35 cellular contexts compared by ENCODE assay signal in the genomic region with DNA sequence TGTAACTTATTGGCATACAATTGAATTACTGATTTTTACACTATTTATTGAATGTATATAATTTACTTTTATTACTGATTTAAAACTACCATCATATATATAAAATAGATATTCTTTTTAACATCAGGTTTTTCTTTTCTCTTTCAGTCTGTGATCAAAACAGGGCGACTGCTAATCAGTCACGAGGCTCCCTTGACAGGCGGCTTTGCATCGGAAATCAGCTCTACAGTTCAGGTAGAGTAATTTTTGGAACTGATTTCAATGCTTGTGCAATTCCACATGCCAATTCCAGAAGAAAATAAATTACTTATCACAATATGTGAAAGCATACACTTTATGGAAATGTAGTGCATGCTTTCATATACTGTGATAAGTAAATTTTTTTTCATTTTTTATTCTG.
"Had no signal": no experiment of that assay in that cellular context is flagged by ENCODE, and none has a peak within 500 bp of the region (broad histone marks: within the 10 kb centered on the region; RNA-seq: fewer than 3 reads in every experiment).

No MANE protein-coding gene starts in this region.

- H3K4me3 Mint-ChIP-seq: activated naive CD4-positive, alpha-beta T cell treated with anti-CD3 and anti-CD28 coated beads for 36 hours; activated naive CD4-positive, alpha-beta T cell treated with anti-CD3 and anti-CD28 coated beads, Interleukin-2, amount 50 U/mL, for 24 hours; activated naive CD8-positive, alpha-beta T cell; activated naive CD8-positive, alpha-beta T cell treated with anti-CD3 and anti-CD28 coated beads for 36 hours; activated naive CD8-positive, alpha-beta T cell treated with anti-CD3 and anti-CD28 coated beads, Interleukin-2, amount 10 ng/mL, durations not matched to agents 7 days and 5 days; activated naive CD8-positive, alpha-beta T cell treated with anti-CD3 and anti-CD28 coated beads, Interleukin-2, amount 50 U/mL, for 24 hours; activated T-cell treated with anti-CD3 and anti-CD28 coated beads, Interleukin-2, amount 50 U/mL, for 24 hours; activated T-cell treated with anti-CD3 and anti-CD28 coated beads, Interleukin-2, amount 50 U/mL, for 4 hours; activated T-cell treated with anti-CD3 and anti-CD28 coated beads, Interleukin-2, amount 50 U/mL, for 72 hours; activated T-helper 1 cell treated with anti-CD3 and anti-CD28 coated beads, Interleukin-12 subunit alpha, Interleukin-12 subunit beta, Interleukin-2, Interleukin-4 antibody, amounts not matched to agents 30 ng/mL and 10 ng/mL and 1 ng/mL, durations not matched to agents 14 hours and 24 hours and 36 hours; activated T-helper 17 cell treated with anti-CD3 and anti-CD28 coated beads, Interleukin-2, amount 50 U/mL, for 72 hours; brain; central memory CD8-positive, alpha-beta T cell had no signal

- FAIRE-seq: astrocyte, bronchial epithelial cell had no signal

- H3K36me3 Mint-ChIP-seq: brain had no signal

- H3K4me1 Mint-ChIP-seq: activated naive CD4-positive, alpha-beta T cell treated with anti-CD3 and anti-CD28 coated beads, Interleukin-2, amount 50 U/mL, for 24 hours; activated naive CD8-positive, alpha-beta T cell treated with anti-CD3 and anti-CD28 coated beads, Interleukin-2, amount 10 ng/mL, durations not matched to agents 7 days and 5 days; activated naive CD8-positive, alpha-beta T cell treated with anti-CD3 and anti-CD28 coated beads, Interleukin-2, amount 50 U/mL, for 24 hours; activated T-helper 17 cell treated with anti-CD3 and anti-CD28 coated beads, Interleukin-2, amount 50 U/mL, for 72 hours; brain; central memory CD8-positive, alpha-beta T cell had no signal

- H3K27ac Mint-ChIP-seq: activated naive CD4-positive, alpha-beta T cell treated with anti-CD3 and anti-CD28 coated beads for 36 hours; activated naive CD4-positive, alpha-beta T cell treated with anti-CD3 and anti-CD28 coated beads, Interleukin-2, amount 50 U/mL, for 24 hours; activated naive CD4-positive, alpha-beta T cell treated with anti-CD3 and anti-CD28 coated beads, Interleukin-2, amount 50 U/mL, for 72 hours; activated naive CD8-positive, alpha-beta T cell; activated naive CD8-positive, alpha-beta T cell treated with anti-CD3 and anti-CD28 coated beads for 36 hours; activated naive CD8-positive, alpha-beta T cell treated with anti-CD3 and anti-CD28 coated beads, Interleukin-2, amount 10 ng/mL, durations not matched to agents 7 days and 5 days; activated naive CD8-positive, alpha-beta T cell treated with anti-CD3 and anti-CD28 coated beads, Interleukin-2, amount 50 U/mL, for 24 hours; activated T-cell treated with anti-CD3 and anti-CD28 coated beads, Interleukin-2, amount 50 U/mL, for 24 hours; activated T-cell treated with anti-CD3 and anti-CD28 coated beads, Interleukin-2, amount 50 U/mL, for 72 hours; activated T-helper 1 cell treated with anti-CD3 and anti-CD28 coated beads, Interleukin-12 subunit alpha, Interleukin-12 subunit beta, Interleukin-2, Interleukin-4 antibody, amounts not matched to agents 30 ng/mL and 10 ng/mL and 1 ng/mL, durations not matched to agents 14 hours and 24 hours and 36 hours; activated T-helper 17 cell treated with anti-CD3 and anti-CD28 coated beads, Interleukin-2, amount 50 U/mL, for 72 hours; activated T-helper 2 cell treated with anti-CD3 and anti-CD28 coated beads, Interferon-gamma antibody, Interleukin-2, Interleukin-4, amounts not matched to agents 10 μg/mL and 5 μg/mL and 100 μg/mL, durations not matched to agents 14 hours and 24 hours and 36 hours; brain had no signal

- DNase-seq: activated effector memory CD4-positive, alpha-beta T cell treated with anti-CD3 and anti-CD28 coated beads, Interleukin-2, amount 50 U/mL, for 16 hours; activated effector memory CD4-positive, alpha-beta T cell treated with Interleukin-2 at 50 U/mL for 16 hours; activated gamma-delta T cell; activated gamma-delta T cell treated with Interleukin-2 at 50 U/mL for 16 hours; activated naive CD4-positive, alpha-beta T cell; activated naive CD4-positive, alpha-beta T cell treated with anti-CD3 and anti-CD28 coated beads for 36 hours; activated naive CD4-positive, alpha-beta T cell treated with anti-CD3 and anti-CD28 coated beads, Interleukin-2, amount 50 U/mL, for 16 hours; activated naive CD4-positive, alpha-beta T cell treated with Interleukin-2 at 50 U/mL for 16 hours; activated naive CD8-positive, alpha-beta T cell treated with anti-CD3 and anti-CD28 coated beads for 36 hours; activated naive CD8-positive, alpha-beta T cell treated with anti-CD3 and anti-CD28 coated beads, Interleukin-2, amount 10 ng/mL, durations not matched to agents 7 days and 5 days; activated naive CD8-positive, alpha-beta T cell treated with anti-CD3 and anti-CD28 coated beads, Interleukin-2, amount 50 U/mL, for 24 hours; activated T-cell treated with anti-CD3 and anti-CD28 coated beads, Interleukin-2, amount 50 U/mL, for 1 hour; activated T-cell treated with anti-CD3 and anti-CD28 coated beads, Interleukin-2, amount 50 U/mL, for 24 hours; activated T-cell treated with anti-CD3 and anti-CD28 coated beads, Interleukin-2, amount 50 U/mL, for 4 hours; activated T-cell treated with anti-CD3 and anti-CD28 coated beads, Interleukin-2, amount 50 U/mL, for 48 hours; activated T-cell treated with anti-CD3 and anti-CD28 coated beads, Interleukin-2, amount 50 U/mL, for 72 hours; adrenal gland; amniotic stem cell; amygdala; anterior cingulate cortex; aorta; brain microvascular endothelial cell; caudate nucleus; central memory CD4-positive, alpha-beta T cell; cerebellar nuclear complex had no signal

- H3K9me3 Mint-ChIP-seq: activated naive CD4-positive, alpha-beta T cell treated with anti-CD3 and anti-CD28 coated beads, Interleukin-2, amount 50 U/mL, for 24 hours; activated naive CD4-positive, alpha-beta T cell treated with anti-CD3 and anti-CD28 coated beads, Interleukin-2, amount 50 U/mL, for 72 hours; activated naive CD8-positive, alpha-beta T cell treated with anti-CD3 and anti-CD28 coated beads, Interleukin-2, amount 10 ng/mL, durations not matched to agents 7 days and 5 days; activated T-cell treated with anti-CD3 and anti-CD28 coated beads, Interleukin-2, amount 50 U/mL, for 72 hours; activated T-helper 1 cell treated with anti-CD3 and anti-CD28 coated beads, Interleukin-12 subunit alpha, Interleukin-12 subunit beta, Interleukin-2, Interleukin-4 antibody, amounts not matched to agents 30 ng/mL and 10 ng/mL and 1 ng/mL, durations not matched to agents 14 hours and 24 hours and 36 hours; activated T-helper 17 cell treated with anti-CD3 and anti-CD28 coated beads, Interleukin-2, amount 50 U/mL, for 72 hours; activated T-helper 2 cell treated with anti-CD3 and anti-CD28 coated beads, Interferon-gamma antibody, Interleukin-2, Interleukin-4, amounts not matched to agents 10 μg/mL and 5 μg/mL and 100 μg/mL, durations not matched to agents 14 hours and 24 hours and 36 hours; central memory CD8-positive, alpha-beta T cell had no signal

- H3K27me3 Mint-ChIP-seq: activated naive CD4-positive, alpha-beta T cell treated with anti-CD3 and anti-CD28 coated beads, Interleukin-2, amount 50 U/mL, for 24 hours; activated naive CD8-positive, alpha-beta T cell; activated naive CD8-positive, alpha-beta T cell treated with anti-CD3 and anti-CD28 coated beads for 36 hours; activated naive CD8-positive, alpha-beta T cell treated with anti-CD3 and anti-CD28 coated beads, Interleukin-2, amount 10 ng/mL, durations not matched to agents 7 days and 5 days; activated naive CD8-positive, alpha-beta T cell treated with anti-CD3 and anti-CD28 coated beads, Interleukin-2, amount 50 U/mL, for 24 hours; activated T-cell treated with anti-CD3 and anti-CD28 coated beads, Interleukin-2, amount 50 U/mL, for 24 hours; activated T-helper 17 cell treated with anti-CD3 and anti-CD28 coated beads, Interleukin-2, amount 50 U/mL, for 72 hours; brain; central memory CD8-positive, alpha-beta T cell had no signal
